ENCODE assay signal across 26 cellular contexts in genomic region chr3:18300916-18301315, GRCh38.
"Had no signal": no experiment of that assay in that cellular context is flagged by ENCODE, and none has a peak within 500 bp of the region (broad histone marks: within the 10 kb centered on the region; RNA-seq: fewer than 3 reads in every experiment).

No MANE protein-coding gene starts in this region.

- DNase-seq: activated B cell treated with CpG ODN at 0.5 μM for 24 hours; activated CD4-positive, alpha-beta T cell treated with anti-CD3 and anti-CD28 coated beads for 48 hours; activated CD4-positive, alpha-beta T cell treated with anti-CD3 and anti-CD28 coated beads, Interleukin-2, amount 50 U/mL, for 4 hours; activated CD4-positive, CD25-positive, alpha-beta regulatory T cell treated with anti-CD3 and anti-CD28 coated beads, Interleukin-2, amount 50 U/mL, for 72 hours; activated CD8-positive, alpha-beta T cell treated with anti-CD3 and anti-CD28 coated beads, Interleukin-2, amount 10 ng/mL, durations not matched to agents 7 days and 5 days; activated gamma-delta T cell treated with Interleukin-2 at 50 U/mL for 16 hours; activated naive CD4-positive, alpha-beta T cell treated with anti-CD3 and anti-CD28 coated beads for 36 hours; activated T-cell treated with anti-CD3 and anti-CD28 coated beads, Interleukin-2, amount 50 U/mL, for 24 hours; anterior cingulate cortex; NCI-H1092 treated with DMSO at 0.1 percent for 48 hours; NCI-H146; NCI-H187; NCI-H2029 treated with DMSO at 0.1 percent for 48 hours; NCI-H2107; NCI-H2171; NCI-H510A; NCI-H526; NCI-H748 treated with DMSO at 0.1 percent for 48 hours; OCI-M1; Right ventricle myocardium superior; SW 1271; T-helper 1 cell; T-helper 2 cell; T-helper 9 cell had no signal

- H3K27ac ChIP-seq: VCaP had no signal

- ATAC-seq: activated CD8-positive, alpha-beta T cell treated with anti-CD3 and anti-CD28 coated beads, Interleukin-2, amount 10 ng/mL, durations not matched to agents 7 days and 5 days; activated naive CD4-positive, alpha-beta T cell treated with anti-CD3 and anti-CD28 coated beads, Interleukin-2, amount 50 U/mL, for 72 hours had no signal
